35 cellular contexts compared by ENCODE assay signal in the genomic region with DNA sequence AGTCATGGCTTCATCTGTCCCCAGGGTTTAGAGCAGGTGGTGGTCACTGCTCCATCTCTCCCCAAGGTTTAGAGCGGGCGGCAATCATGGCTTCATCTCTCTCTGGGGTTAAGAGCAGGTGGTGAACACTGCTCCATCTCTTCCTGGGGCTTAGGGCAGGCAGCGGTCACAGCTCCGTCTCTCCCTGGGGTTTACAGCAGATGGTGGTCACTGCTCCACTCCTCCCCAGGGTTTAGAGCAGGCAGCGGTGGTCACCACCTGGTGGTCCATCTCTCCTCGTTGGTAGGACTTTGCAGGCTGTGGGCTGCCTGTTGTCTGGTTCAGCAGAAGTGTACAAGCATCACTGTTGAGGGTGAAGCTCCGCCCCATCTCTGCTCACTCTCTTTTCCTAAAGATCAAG.
"Had no signal": no experiment of that assay in that cellular context is flagged by ENCODE, and none has a peak within 500 bp of the region (broad histone marks: within the 10 kb centered on the region; RNA-seq: fewer than 3 reads in every experiment).

No MANE protein-coding gene starts in this region.

- H3K27me3 ChIP-seq: adrenal gland, ascending aorta, breast epithelium, colonic mucosa, gastrocnemius medialis had no signal

- H3K36me3 ChIP-seq: adrenal gland, ascending aorta, breast epithelium, cardiac muscle cell, colonic mucosa, gastrocnemius medialis, heart left ventricle, WERI-Rb-1 had no signal

- H3K9me3 Mint-ChIP-seq: activated B cell treated with CpG ODN at 0.5 μM for 24 hours; activated CD4-positive, alpha-beta memory T cell treated with anti-CD3 and anti-CD28 coated beads for 36 hours; activated naive CD4-positive, alpha-beta T cell treated with anti-CD3 and anti-CD28 coated beads for 36 hours; activated naive CD4-positive, alpha-beta T cell treated with anti-CD3 and anti-CD28 coated beads, Interleukin-2, amount 50 U/mL, for 24 hours; activated naive CD8-positive, alpha-beta T cell treated with anti-CD3 and anti-CD28 coated beads for 36 hours; activated naive CD8-positive, alpha-beta T cell treated with anti-CD3 and anti-CD28 coated beads, Interleukin-2, amount 50 U/mL, for 24 hours; activated T-cell treated with anti-CD3 and anti-CD28 coated beads, Interleukin-2, amount 50 U/mL, for 24 hours; activated T-cell treated with anti-CD3 and anti-CD28 coated beads, Interleukin-2, amount 50 U/mL, for 72 hours; T-helper 2 cell treated with Interferon-gamma antibody and Interleukin-4, amounts not matched to agents 5 μg/mL and 100 μg/mL, for 36 hours had no signal

- H3K27ac ChIP-seq: adrenal gland, ascending aorta, breast epithelium, cardiac muscle cell, colonic mucosa, foreskin keratinocyte, heart left ventricle, WERI-Rb-1 had no signal

- H3K36me3 Mint-ChIP-seq: activated CD4-positive, alpha-beta memory T cell treated with anti-CD3 and anti-CD28 coated beads for 36 hours; brain had no signal

- H3K4me3 Mint-ChIP-seq: activated B cell treated with CpG ODN at 0.5 μM for 24 hours; activated CD4-positive, alpha-beta memory T cell treated with anti-CD3 and anti-CD28 coated beads for 36 hours; activated CD8-positive, alpha-beta T cell treated with anti-CD3 and anti-CD28 coated beads, Interleukin-2, amount 10 ng/mL, durations not matched to agents 7 days and 5 days; activated naive CD4-positive, alpha-beta T cell treated with anti-CD3 and anti-CD28 coated beads for 36 hours; activated naive CD4-positive, alpha-beta T cell treated with anti-CD3 and anti-CD28 coated beads, Interleukin-2, amount 50 U/mL, for 24 hours; activated naive CD8-positive, alpha-beta T cell treated with anti-CD3 and anti-CD28 coated beads for 36 hours; activated naive CD8-positive, alpha-beta T cell treated with anti-CD3 and anti-CD28 coated beads, Interleukin-2, amount 50 U/mL, for 24 hours; activated T-cell treated with anti-CD3 and anti-CD28 coated beads, Interleukin-2, amount 50 U/mL, for 24 hours; activated T-cell treated with anti-CD3 and anti-CD28 coated beads, Interleukin-2, amount 50 U/mL, for 72 hours; brain; T-helper 17 cell; T-helper 2 cell treated with Interferon-gamma antibody and Interleukin-4, amounts not matched to agents 5 μg/mL and 100 μg/mL, for 36 hours had no signal

- H3K27ac Mint-ChIP-seq: activated B cell treated with CpG ODN at 0.5 μM for 24 hours; activated CD4-positive, alpha-beta memory T cell treated with anti-CD3 and anti-CD28 coated beads for 36 hours; activated CD8-positive, alpha-beta T cell treated with anti-CD3 and anti-CD28 coated beads, Interleukin-2, amount 10 ng/mL, durations not matched to agents 7 days and 5 days; activated naive CD4-positive, alpha-beta T cell treated with anti-CD3 and anti-CD28 coated beads for 36 hours; activated naive CD4-positive, alpha-beta T cell treated with anti-CD3 and anti-CD28 coated beads, Interleukin-2, amount 50 U/mL, for 24 hours; activated naive CD8-positive, alpha-beta T cell treated with anti-CD3 and anti-CD28 coated beads for 36 hours; activated naive CD8-positive, alpha-beta T cell treated with anti-CD3 and anti-CD28 coated beads, Interleukin-2, amount 50 U/mL, for 24 hours; activated T-cell treated with anti-CD3 and anti-CD28 coated beads, Interleukin-2, amount 50 U/mL, for 24 hours; activated T-cell treated with anti-CD3 and anti-CD28 coated beads, Interleukin-2, amount 50 U/mL, for 72 hours; brain; T-helper 17 cell; T-helper 2 cell treated with Interferon-gamma antibody and Interleukin-4, amounts not matched to agents 5 μg/mL and 100 μg/mL, for 36 hours had no signal

- H3K9me3 ChIP-seq: adrenal gland, ascending aorta, breast epithelium, colonic mucosa, gastrocnemius medialis, heart left ventricle had no signal

- H3K4me1 ChIP-seq: ascending aorta, breast epithelium, colonic mucosa, foreskin keratinocyte had no signal

- DNase-seq: activated B cell treated with CpG ODN at 0.5 μM for 24 hours; activated CD4-positive, alpha-beta memory T cell treated with anti-CD3 and anti-CD28 coated beads for 36 hours; activated CD4-positive, alpha-beta T cell treated with anti-CD3 and anti-CD28 coated beads for 48 hours; activated CD4-positive, alpha-beta T cell treated with anti-CD3 and anti-CD28 coated beads, Interleukin-2, amount 50 U/mL, for 1 hour; activated CD8-positive, alpha-beta memory T cell treated with anti-CD3 and anti-CD28 coated beads, Interleukin-2, amount 50 U/mL, for 48 hours; activated CD8-positive, alpha-beta T cell treated with anti-CD3 and anti-CD28 coated beads, Interleukin-2, amount 10 ng/mL, durations not matched to agents 7 days and 5 days; activated effector memory CD4-positive, alpha-beta T cell treated with Interleukin-2 at 50 U/mL for 16 hours; activated naive CD4-positive, alpha-beta T cell treated with anti-CD3 and anti-CD28 coated beads for 36 hours; activated naive CD8-positive, alpha-beta T cell treated with anti-CD3 and anti-CD28 coated beads for 36 hours; activated naive CD8-positive, alpha-beta T cell treated with anti-CD3 and anti-CD28 coated beads, Interleukin-2, amount 50 U/mL, for 24 hours; activated T-cell treated with anti-CD3 and anti-CD28 coated beads for 4 hours; activated T-cell treated with anti-CD3 and anti-CD28 coated beads, Interleukin-2, amount 50 U/mL, for 24 hours; activated T-cell treated with anti-CD3 and anti-CD28 coated beads, Interleukin-2, amount 50 U/mL, for 72 hours; adrenal gland; amygdala; central memory CD4-positive, alpha-beta T cell; cerebellar nuclear complex; colonic mucosa; effector CD8-positive, alpha-beta T cell; foreskin keratinocyte; gastrocnemius medialis; glutamatergic neuron; heart left ventricle; T-helper 1 cell; T-helper 17 cell; T1000; WERI-Rb-1 had no signal

- ATAC-seq: activated CD4-positive, CD25-positive, alpha-beta regulatory T cell treated with anti-CD3 and anti-CD28 coated beads, Interleukin-2, amount 50 U/mL, for 24 hours; activated CD8-positive, alpha-beta T cell treated with anti-CD3 and anti-CD28 coated beads, Interleukin-2, amount 10 ng/mL, durations not matched to agents 7 days and 5 days; activated naive CD8-positive, alpha-beta T cell treated with anti-CD3 and anti-CD28 coated beads, Interleukin-2, amount 50 U/mL, for 24 hours; activated T-cell treated with anti-CD3 and anti-CD28 coated beads, Interleukin-2, amount 50 U/mL, for 72 hours; esophagus mucosa; foreskin keratinocyte; gastrocnemius medialis; heart left ventricle; T-helper 17 cell had no signal

- H3K4me3 ChIP-seq: adrenal gland, ascending aorta, breast epithelium, cardiac muscle cell, colonic mucosa, gastrocnemius medialis, heart left ventricle had no signal
